24 cellular contexts compared by ENCODE assay signal in the genomic region with DNA sequence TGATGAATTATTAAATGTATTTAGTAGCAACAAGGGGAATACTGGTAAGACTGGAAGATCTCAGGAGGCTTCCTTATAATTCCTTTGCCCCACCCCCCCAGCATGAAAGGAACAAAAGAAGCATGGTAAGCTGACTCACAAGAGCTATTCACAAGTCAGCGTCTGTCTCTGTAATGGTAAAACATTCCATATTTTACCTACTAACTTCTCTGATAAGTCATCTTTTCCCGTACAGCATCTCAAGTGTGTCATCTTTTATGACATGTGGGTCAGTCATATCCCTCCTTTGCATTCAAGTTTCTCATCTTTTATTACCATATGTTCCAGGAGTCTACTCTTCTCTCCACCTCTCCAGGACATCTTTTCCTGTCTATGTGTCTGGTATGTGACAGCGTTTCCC.
DNase-seq lines count a peak whose midpoint lies in the region; ATAC-seq and TF ChIP-seq lines count a peak whose summit lies in the region.
"Had no signal": no experiment of that assay in that cellular context is flagged by ENCODE, and none has a peak within 500 bp of the region (broad histone marks: within the 10 kb centered on the region; RNA-seq: fewer than 3 reads in every experiment).

No MANE protein-coding gene starts in this region.

- ATAC-seq in foreskin keratinocyte (peak; percentile 99), HG02852 (IDR thresholded peaks at IDR 0.05; ENCODE audit: unreplicated experiment) (no peak), HG03565 (IDR thresholded peaks at IDR 0.05; ENCODE audit: unreplicated experiment) (no peak)
- ATAC-seq in naive thymus-derived CD8-positive, alpha-beta T cell = no peak
- ATAC-seq: natural killer cell had no signal

- H3K36me3 Mint-ChIP-seq in naive thymus-derived CD8-positive, alpha-beta T cell = peaks cover 0 to 6% (median 0%) of the 10 kb centered on the region in 3 donors
- H3K36me3 Mint-ChIP-seq: natural killer cell had no signal

- H3K4me1 ChIP-seq in foreskin keratinocyte = peaks cover 5% of the 10 kb centered on the region
- H3K4me1 ChIP-seq: esophagus squamous epithelium, HAP-1 had no signal

- H3K4me1 Mint-ChIP-seq in naive thymus-derived CD8-positive, alpha-beta T cell = peaks cover 0 to 5% (median 2%) of the 10 kb centered on the region in 4 donors

- no peaks in the 10 kb centered on the region for H3K27me3 Mint-ChIP-seq in naive thymus-derived CD8-positive, alpha-beta T cell
- H3K27me3 Mint-ChIP-seq: CD4-positive, alpha-beta T cell; progenitor cell of endocrine pancreas had no signal

- H3K9me3 Mint-ChIP-seq in naive thymus-derived CD8-positive, alpha-beta T cell = peaks cover 0 to 5% (median 0%) of the 10 kb centered on the region in 9 donors

- H3K27ac ChIP-seq in foreskin keratinocyte = no peak overlapping the region
- H3K27ac ChIP-seq: esophagus squamous epithelium, SK-N-MC, skin epidermis had no signal

- H3K27me3 ChIP-seq in foreskin keratinocyte = no peaks in the 10 kb centered on the region
- H3K27me3 ChIP-seq: esophagus squamous epithelium had no signal

- no peak for TF ChIP-seq CTCF in foreskin keratinocyte (conservative IDR thresholded peaks at IDR 0.05)

- no peak overlapping the region for H3K4me3 Mint-ChIP-seq in naive thymus-derived CD8-positive, alpha-beta T cell
- H3K4me3 Mint-ChIP-seq: CD4-positive, alpha-beta T cell; natural killer cell had no signal

- POLR2A ChIA-PET in naive thymus-derived CD8-positive, alpha-beta T cell (lab: Charles Lee) = no interaction called here

- DNase-seq in Daoy (ENCODE audit: low read depth) (peak; percentile 44), M059J (ENCODE audit: low read depth) (peak; percentile 2), RKO (ENCODE audit: low spot score) (peak; percentile 75), foreskin keratinocyte (peak; percentile 70 to 90), hippocampal formation (lab: John Stamatoyannopoulos, UW) (no peak)
- no peak for DNase-seq in naive thymus-derived CD8-positive, alpha-beta T cell
- DNase-seq: activated CD4-positive, CD25-positive, alpha-beta regulatory T cell treated with anti-CD3 and anti-CD28 coated beads, Interleukin-2, amount 50 U/mL, for 72 hours; activated effector memory CD4-positive, alpha-beta T cell treated with anti-CD3 and anti-CD28 coated beads, Interleukin-2, amount 50 U/mL, for 16 hours; caudate nucleus; CD4-positive, alpha-beta T cell; DMS79; esophagus squamous epithelium; Karpas-422; natural killer cell; NCI-H1436; NCI-H510A treated with DMSO at 0.1 percent for 48 hours; stimulated activated CD4-positive, alpha-beta T cell treated with anti-CD3 and anti-CD28 coated beads, Interleukin-4, amount 100 ng/mL, for 1 hour; T1000 had no signal

- no peak overlapping the region for H3K27ac Mint-ChIP-seq in naive thymus-derived CD8-positive, alpha-beta T cell
- H3K27ac Mint-ChIP-seq: CD4-positive, alpha-beta T cell; natural killer cell; progenitor cell of endocrine pancreas had no signal

Comparison
In these comparisons a context has a peak if more than half of its experiments do, and no peak if none do; other contexts are left out.
1. DNase-seq: peak in Daoy (single experiment), M059J (single experiment), RKO (single experiment) and foreskin keratinocyte (2 of 2); none in naive thymus-derived CD8-positive, alpha-beta T cell (0 of 10) and hippocampal formation (0 of 2).